Comparison of ENCODE assay signal across 1 cellular context in the genomic region with DNA sequence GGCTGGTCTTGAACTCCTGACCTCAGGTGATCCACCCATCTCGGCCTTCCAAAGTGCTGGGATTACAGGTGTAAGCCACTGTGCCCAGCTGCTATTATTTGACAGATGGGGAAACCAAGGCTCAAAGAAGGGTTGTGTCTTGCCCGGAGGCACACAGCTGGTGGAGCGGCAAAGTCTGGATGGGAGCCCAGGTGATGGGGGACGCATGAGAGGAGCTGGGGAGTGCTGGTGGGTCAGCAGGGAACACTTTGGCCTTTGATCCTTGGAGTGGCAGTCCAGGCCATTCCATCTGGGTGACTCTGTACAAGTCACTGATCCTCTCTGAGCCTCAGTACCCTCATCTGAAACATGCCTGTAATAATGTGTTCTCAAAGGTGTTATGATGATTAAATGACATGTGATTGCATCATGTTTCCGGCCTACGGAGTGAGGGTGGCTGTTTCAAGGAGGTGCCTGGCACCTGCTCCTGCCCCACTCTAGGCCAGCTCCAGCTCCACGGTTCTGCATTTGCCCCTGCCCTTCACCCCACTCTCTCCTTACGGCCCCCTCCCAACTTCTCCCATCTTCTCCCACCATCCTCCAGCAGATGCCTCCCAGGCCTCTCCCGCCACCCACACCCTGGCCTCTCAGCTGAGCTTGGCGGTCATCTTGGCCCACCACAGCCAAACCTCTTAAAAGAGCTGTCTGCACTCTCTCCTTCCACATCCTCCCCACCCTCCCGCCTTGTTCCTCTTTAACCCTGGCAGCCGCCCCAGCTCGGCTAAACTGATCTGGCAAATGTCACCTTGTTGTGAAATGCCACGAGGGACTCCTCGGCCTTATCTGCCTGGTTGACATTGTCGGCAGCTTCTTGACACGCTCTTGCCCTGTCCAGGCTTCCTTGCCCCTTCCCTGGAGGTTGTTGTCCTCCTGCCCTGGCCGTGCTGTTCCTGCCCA.
TF ChIP-seq lines count a peak whose summit lies in the region.

No MANE protein-coding gene starts in this region.

TF ChIP-seq in HEK293, 187 proteins besides CTCF, POLR2A, EP300 and RAD21 (continued from another document):
- TF ChIP-seq, protein P1, sequence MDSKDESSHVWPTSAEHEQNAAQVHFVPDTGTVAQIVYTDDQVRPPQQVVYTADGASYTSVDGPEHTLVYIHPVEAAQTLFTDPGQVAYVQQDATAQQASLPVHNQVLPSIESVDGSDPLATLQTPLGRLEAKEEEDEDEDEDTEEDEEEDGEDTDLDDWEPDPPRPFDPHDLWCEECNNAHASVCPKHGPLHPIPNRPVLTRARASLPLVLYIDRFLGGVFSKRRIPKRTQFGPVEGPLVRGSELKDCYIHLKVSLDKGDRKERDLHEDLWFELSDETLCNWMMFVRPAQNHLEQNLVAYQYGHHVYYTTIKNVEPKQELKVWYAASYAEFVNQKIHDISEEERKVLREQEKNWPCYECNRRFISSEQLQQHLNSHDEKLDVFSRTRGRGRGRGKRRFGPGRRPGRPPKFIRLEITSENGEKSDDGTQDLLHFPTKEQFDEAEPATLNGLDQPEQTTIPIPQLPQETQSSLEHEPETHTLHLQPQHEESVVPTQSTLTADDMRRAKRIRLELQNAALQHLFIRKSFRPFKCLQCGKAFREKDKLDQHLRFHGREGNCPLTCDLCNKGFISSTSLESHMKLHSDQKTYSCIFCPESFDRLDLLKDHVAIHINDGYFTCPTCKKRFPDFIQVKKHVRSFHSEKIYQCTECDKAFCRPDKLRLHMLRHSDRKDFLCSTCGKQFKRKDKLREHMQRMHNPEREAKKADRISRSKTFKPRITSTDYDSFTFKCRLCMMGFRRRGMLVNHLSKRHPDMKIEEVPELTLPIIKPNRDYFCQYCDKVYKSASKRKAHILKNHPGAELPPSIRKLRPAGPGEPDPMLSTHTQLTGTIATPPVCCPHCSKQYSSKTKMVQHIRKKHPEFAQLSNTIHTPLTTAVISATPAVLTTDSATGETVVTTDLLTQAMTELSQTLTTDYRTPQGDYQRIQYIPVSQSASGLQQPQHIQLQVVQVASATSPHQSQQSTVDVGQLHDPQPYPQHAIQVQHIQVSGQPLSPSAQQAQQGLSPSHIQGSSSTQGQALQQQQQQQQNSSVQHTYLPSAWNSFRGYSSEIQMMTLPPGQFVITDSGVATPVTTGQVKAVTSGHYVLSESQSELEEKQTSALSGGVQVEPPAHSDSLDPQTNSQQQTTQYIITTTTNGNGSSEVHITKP (tag by site-specific recombination; IDR thresholded peaks at IDR 0.05), result no peak; the same call in 1 of the 2 replicates
- no peak for TF ChIP-seq ZNF146 (tag by site-specific recombination; IDR thresholded peaks at IDR 0.05)
- 0 out of 2 replicates have a peak, but pooled peaks have one; percentile 9 for TF ChIP-seq ZBTB21 (tag by site-specific recombination; IDR thresholded peaks at IDR 0.05)
- TF ChIP-seq, protein P2, sequence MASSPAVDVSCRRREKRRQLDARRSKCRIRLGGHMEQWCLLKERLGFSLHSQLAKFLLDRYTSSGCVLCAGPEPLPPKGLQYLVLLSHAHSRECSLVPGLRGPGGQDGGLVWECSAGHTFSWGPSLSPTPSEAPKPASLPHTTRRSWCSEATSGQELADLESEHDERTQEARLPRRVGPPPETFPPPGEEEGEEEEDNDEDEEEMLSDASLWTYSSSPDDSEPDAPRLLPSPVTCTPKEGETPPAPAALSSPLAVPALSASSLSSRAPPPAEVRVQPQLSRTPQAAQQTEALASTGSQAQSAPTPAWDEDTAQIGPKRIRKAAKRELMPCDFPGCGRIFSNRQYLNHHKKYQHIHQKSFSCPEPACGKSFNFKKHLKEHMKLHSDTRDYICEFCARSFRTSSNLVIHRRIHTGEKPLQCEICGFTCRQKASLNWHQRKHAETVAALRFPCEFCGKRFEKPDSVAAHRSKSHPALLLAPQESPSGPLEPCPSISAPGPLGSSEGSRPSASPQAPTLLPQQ (tag by site-specific recombination; IDR thresholded peaks at IDR 0.05), result peak; percentile 30; the same call in 1 of the 2 replicates
- no peak for TF ChIP-seq ZNF777 (tag by site-specific recombination; IDR thresholded peaks at IDR 0.05; ENCODE audit: borderline replicate concordance)
- TF ChIP-seq ZNF248 (tag by site-specific recombination; IDR thresholded peaks at IDR 0.05), result no peak
- 0 out of 2 replicates have a peak, but pooled peaks have one; percentile 36 for TF ChIP-seq SP7 (tag by site-specific recombination; IDR thresholded peaks at IDR 0.05)
- no peak for TF ChIP-seq BCL11A (tag by site-specific recombination; IDR thresholded peaks at IDR 0.05; ENCODE audit: low read depth)
- TF ChIP-seq, protein P3, sequence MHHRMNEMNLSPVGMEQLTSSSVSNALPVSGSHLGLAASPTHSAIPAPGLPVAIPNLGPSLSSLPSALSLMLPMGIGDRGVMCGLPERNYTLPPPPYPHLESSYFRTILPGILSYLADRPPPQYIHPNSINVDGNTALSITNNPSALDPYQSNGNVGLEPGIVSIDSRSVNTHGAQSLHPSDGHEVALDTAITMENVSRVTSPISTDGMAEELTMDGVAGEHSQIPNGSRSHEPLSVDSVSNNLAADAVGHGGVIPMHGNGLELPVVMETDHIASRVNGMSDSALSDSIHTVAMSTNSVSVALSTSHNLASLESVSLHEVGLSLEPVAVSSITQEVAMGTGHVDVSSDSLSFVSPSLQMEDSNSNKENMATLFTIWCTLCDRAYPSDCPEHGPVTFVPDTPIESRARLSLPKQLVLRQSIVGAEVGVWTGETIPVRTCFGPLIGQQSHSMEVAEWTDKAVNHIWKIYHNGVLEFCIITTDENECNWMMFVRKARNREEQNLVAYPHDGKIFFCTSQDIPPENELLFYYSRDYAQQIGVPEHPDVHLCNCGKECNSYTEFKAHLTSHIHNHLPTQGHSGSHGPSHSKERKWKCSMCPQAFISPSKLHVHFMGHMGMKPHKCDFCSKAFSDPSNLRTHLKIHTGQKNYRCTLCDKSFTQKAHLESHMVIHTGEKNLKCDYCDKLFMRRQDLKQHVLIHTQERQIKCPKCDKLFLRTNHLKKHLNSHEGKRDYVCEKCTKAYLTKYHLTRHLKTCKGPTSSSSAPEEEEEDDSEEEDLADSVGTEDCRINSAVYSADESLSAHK (tag by site-specific recombination; IDR thresholded peaks at IDR 0.05), result peak; percentile 94
- TF ChIP-seq WT1 (tag by site-specific recombination; IDR thresholded peaks at IDR 0.05), result no peak
- TF ChIP-seq ZNF302 (tag by site-specific recombination; IDR thresholded peaks at IDR 0.05; ENCODE audit: low read depth), result no peak
- TF ChIP-seq ZNF112 (tag by site-specific recombination; IDR thresholded peaks at IDR 0.05), result no peak
- 0 out of 2 replicates have a peak, but pooled peaks have one; percentile 24 for TF ChIP-seq ZNF335 (tag by site-specific recombination; conservative IDR thresholded peaks at IDR 0.05)
- TF ChIP-seq, protein P4, sequence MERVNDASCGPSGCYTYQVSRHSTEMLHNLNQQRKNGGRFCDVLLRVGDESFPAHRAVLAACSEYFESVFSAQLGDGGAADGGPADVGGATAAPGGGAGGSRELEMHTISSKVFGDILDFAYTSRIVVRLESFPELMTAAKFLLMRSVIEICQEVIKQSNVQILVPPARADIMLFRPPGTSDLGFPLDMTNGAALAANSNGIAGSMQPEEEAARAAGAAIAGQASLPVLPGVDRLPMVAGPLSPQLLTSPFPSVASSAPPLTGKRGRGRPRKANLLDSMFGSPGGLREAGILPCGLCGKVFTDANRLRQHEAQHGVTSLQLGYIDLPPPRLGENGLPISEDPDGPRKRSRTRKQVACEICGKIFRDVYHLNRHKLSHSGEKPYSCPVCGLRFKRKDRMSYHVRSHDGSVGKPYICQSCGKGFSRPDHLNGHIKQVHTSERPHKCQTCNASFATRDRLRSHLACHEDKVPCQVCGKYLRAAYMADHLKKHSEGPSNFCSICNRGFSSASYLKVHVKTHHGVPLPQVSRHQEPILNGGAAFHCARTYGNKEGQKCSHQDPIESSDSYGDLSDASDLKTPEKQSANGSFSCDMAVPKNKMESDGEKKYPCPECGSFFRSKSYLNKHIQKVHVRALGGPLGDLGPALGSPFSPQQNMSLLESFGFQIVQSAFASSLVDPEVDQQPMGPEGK (tag by site-specific recombination; IDR thresholded peaks at IDR 0.05), result peak; percentile 71
- TF ChIP-seq, protein P5, sequence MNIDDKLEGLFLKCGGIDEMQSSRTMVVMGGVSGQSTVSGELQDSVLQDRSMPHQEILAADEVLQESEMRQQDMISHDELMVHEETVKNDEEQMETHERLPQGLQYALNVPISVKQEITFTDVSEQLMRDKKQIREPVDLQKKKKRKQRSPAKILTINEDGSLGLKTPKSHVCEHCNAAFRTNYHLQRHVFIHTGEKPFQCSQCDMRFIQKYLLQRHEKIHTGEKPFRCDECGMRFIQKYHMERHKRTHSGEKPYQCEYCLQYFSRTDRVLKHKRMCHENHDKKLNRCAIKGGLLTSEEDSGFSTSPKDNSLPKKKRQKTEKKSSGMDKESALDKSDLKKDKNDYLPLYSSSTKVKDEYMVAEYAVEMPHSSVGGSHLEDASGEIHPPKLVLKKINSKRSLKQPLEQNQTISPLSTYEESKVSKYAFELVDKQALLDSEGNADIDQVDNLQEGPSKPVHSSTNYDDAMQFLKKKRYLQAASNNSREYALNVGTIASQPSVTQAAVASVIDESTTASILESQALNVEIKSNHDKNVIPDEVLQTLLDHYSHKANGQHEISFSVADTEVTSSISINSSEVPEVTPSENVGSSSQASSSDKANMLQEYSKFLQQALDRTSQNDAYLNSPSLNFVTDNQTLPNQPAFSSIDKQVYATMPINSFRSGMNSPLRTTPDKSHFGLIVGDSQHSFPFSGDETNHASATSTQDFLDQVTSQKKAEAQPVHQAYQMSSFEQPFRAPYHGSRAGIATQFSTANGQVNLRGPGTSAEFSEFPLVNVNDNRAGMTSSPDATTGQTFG (tag by site-specific recombination; IDR thresholded peaks at IDR 0.05; ENCODE audit: borderline replicate concordance), result no peak
- TF ChIP-seq ZFHX2 (tag by site-specific recombination; conservative IDR thresholded peaks at IDR 0.05), result peak; percentile 87
- TF ChIP-seq ZNF610 (tag by site-specific recombination; IDR thresholded peaks at IDR 0.05; ENCODE audit: borderline replicate concordance), result no peak
- TF ChIP-seq, protein P6, sequence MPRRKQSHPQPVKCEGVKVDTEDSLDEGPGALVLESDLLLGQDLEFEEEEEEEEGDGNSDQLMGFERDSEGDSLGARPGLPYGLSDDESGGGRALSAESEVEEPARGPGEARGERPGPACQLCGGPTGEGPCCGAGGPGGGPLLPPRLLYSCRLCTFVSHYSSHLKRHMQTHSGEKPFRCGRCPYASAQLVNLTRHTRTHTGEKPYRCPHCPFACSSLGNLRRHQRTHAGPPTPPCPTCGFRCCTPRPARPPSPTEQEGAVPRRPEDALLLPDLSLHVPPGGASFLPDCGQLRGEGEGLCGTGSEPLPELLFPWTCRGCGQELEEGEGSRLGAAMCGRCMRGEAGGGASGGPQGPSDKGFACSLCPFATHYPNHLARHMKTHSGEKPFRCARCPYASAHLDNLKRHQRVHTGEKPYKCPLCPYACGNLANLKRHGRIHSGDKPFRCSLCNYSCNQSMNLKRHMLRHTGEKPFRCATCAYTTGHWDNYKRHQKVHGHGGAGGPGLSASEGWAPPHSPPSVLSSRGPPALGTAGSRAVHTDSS (tag by site-specific recombination; IDR thresholded peaks at IDR 0.05), result no peak
- no peak for TF ChIP-seq KLF9 (tag by site-specific recombination; IDR thresholded peaks at IDR 0.05; ENCODE audit: low read depth)
- no peak for TF ChIP-seq ZNF473 (tag by site-specific recombination; IDR thresholded peaks at IDR 0.05)
- peak; percentile 82 for TF ChIP-seq EGR2 (tag by site-specific recombination; IDR thresholded peaks at IDR 0.05; ENCODE audit: low read depth)
- 0 out of 2 replicates have a peak, but pooled peaks have one; percentile 26 for TF ChIP-seq ZFP69B (tag by site-specific recombination; IDR thresholded peaks at IDR 0.05)
- TF ChIP-seq ZNF792 (tag by site-specific recombination; IDR thresholded peaks at IDR 0.05), result no peak
- TF ChIP-seq ZNF670 (tag by site-specific recombination; IDR thresholded peaks at IDR 0.05; ENCODE audit: low read depth), result no peak
- no peak for TF ChIP-seq ZNF175 (tag by site-specific recombination; IDR thresholded peaks at IDR 0.05)
- TF ChIP-seq ZSCAN30 (tag by site-specific recombination; IDR thresholded peaks at IDR 0.05), result no peak
- TF ChIP-seq, protein P7, sequence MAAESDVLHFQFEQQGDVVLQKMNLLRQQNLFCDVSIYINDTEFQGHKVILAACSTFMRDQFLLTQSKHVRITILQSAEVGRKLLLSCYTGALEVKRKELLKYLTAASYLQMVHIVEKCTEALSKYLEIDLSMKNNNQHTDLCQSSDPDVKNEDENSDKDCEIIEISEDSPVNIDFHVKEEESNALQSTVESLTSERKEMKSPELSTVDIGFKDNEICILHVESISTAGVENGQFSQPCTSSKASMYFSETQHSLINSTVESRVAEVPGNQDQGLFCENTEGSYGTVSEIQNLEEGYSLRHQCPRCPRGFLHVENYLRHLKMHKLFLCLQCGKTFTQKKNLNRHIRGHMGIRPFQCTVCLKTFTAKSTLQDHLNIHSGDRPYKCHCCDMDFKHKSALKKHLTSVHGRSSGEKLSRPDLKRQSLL (tag by site-specific recombination; IDR thresholded peaks at IDR 0.05), result peak; percentile 49; the same call in 1 of the 2 replicates
- TF ChIP-seq, protein P8, sequence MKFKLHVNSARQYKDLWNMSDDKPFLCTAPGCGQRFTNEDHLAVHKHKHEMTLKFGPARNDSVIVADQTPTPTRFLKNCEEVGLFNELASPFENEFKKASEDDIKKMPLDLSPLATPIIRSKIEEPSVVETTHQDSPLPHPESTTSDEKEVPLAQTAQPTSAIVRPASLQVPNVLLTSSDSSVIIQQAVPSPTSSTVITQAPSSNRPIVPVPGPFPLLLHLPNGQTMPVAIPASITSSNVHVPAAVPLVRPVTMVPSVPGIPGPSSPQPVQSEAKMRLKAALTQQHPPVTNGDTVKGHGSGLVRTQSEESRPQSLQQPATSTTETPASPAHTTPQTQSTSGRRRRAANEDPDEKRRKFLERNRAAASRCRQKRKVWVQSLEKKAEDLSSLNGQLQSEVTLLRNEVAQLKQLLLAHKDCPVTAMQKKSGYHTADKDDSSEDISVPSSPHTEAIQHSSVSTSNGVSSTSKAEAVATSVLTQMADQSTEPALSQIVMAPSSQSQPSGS (tag by site-specific recombination; IDR thresholded peaks at IDR 0.05; ENCODE audit: low read depth), result 0 out of 2 replicates have a peak, but pooled peaks have one; percentile 40
- 0 out of 2 replicates have a peak, but pooled peaks have one; percentile 50 for TF ChIP-seq ZNF341 (tag by site-specific recombination; IDR thresholded peaks at IDR 0.05; ENCODE audit: low read depth)
- no peak for TF ChIP-seq ZNF223 (tag by site-specific recombination; IDR thresholded peaks at IDR 0.05)
- 0 out of 2 replicates have a peak, but pooled peaks have one; percentile 33 for TF ChIP-seq ZEB2 (tag by site-specific recombination; IDR thresholded peaks at IDR 0.05)
